Comparison of ENCODE assay signal across 38 cellular contexts in genomic region chr11:94398101-94398500, GRCh38. TPM values are rescaled to one million over a fixed set of nuclear protein-coding genes. Genes with fewer than 3 reads are reported as not detected.
"Had no signal": no experiment of that assay in that cellular context is flagged by ENCODE, and none has a peak within 500 bp of the region (broad histone marks: within the 10 kb centered on the region; RNA-seq: fewer than 3 reads in every experiment).

No MANE protein-coding gene starts in this region.

- H3K9me3 ChIP-seq: adrenal gland, body of pancreas, breast epithelium had no signal

- H3K4me3 ChIP-seq: adrenal gland, body of pancreas, breast epithelium had no signal

- H3K36me3 ChIP-seq: adrenal gland, brain microvascular endothelial cell, breast epithelium, WERI-Rb-1 had no signal

- ATAC-seq: activated CD4-positive, alpha-beta T cell treated with anti-CD3 and anti-CD28 coated beads for 36 hours; activated CD4-positive, CD25-positive, alpha-beta regulatory T cell treated with anti-CD3 and anti-CD28 coated beads, Interleukin-2, amount 50 U/mL, for 24 hours; activated CD8-positive, alpha-beta memory T cell treated with anti-CD3 and anti-CD28 coated beads, Interleukin-2, amount 10 ng/mL, durations not matched to agents 7 days and 5 days; activated CD8-positive, alpha-beta T cell treated with anti-CD3 and anti-CD28 coated beads, Interleukin-2, amount 10 ng/mL, durations not matched to agents 7 days and 5 days; activated naive CD4-positive, alpha-beta T cell treated with anti-CD3 and anti-CD28 coated beads, Interleukin-2, amount 50 U/mL, for 72 hours; body of pancreas; WTC11 had no signal

- H3K27ac ChIP-seq: adrenal gland, body of pancreas, brain microvascular endothelial cell, breast epithelium, WERI-Rb-1 had no signal

- H3K4me1 ChIP-seq: breast epithelium had no signal

- DNase-seq: activated CD4-positive, alpha-beta memory T cell treated with anti-CD3 and anti-CD28 coated beads, Interleukin-2, amount 10 ng/mL, durations not matched to agents 7 days and 5 days; activated CD4-positive, alpha-beta T cell treated with anti-CD3 and anti-CD28 coated beads for 1 hour; activated CD4-positive, alpha-beta T cell treated with anti-CD3 and anti-CD28 coated beads for 36 hours; activated CD4-positive, alpha-beta T cell treated with anti-CD3 and anti-CD28 coated beads for 48 hours; activated CD4-positive, alpha-beta T cell treated with anti-CD3 and anti-CD28 coated beads, Interleukin-2, amount 10 ng/mL, durations not matched to agents 7 days and 5 days; activated CD4-positive, alpha-beta T cell treated with anti-CD3 and anti-CD28 coated beads, Interleukin-2, amount 50 U/mL, for 48 hours; activated CD4-positive, CD25-positive, alpha-beta regulatory T cell; activated CD8-positive, alpha-beta memory T cell treated with anti-CD3 and anti-CD28 coated beads for 24 hours; activated CD8-positive, alpha-beta memory T cell treated with anti-CD3 and anti-CD28 coated beads, Interleukin-2, amount 10 ng/mL, durations not matched to agents 7 days and 5 days; activated CD8-positive, alpha-beta memory T cell treated with anti-CD3 and anti-CD28 coated beads, Interleukin-2, amount 50 U/mL, for 48 hours; activated CD8-positive, alpha-beta T cell treated with anti-CD3 and anti-CD28 coated beads, Interleukin-2, amount 10 ng/mL, durations not matched to agents 7 days and 5 days; activated effector memory CD4-positive, alpha-beta T cell treated with Interleukin-2 at 50 U/mL for 16 hours; activated gamma-delta T cell treated with Interleukin-2 at 50 U/mL for 16 hours; activated naive CD4-positive, alpha-beta T cell; activated naive CD4-positive, alpha-beta T cell treated with anti-CD3 and anti-CD28 coated beads for 36 hours; activated naive CD4-positive, alpha-beta T cell treated with anti-CD3 and anti-CD28 coated beads, Interleukin-2, amount 50 U/mL, for 16 hours; activated naive CD8-positive, alpha-beta T cell treated with anti-CD3 and anti-CD28 coated beads for 36 hours; activated T-cell treated with anti-CD3 and anti-CD28 coated beads, Interleukin-2, amount 50 U/mL, for 24 hours; activated T-cell treated with anti-CD3 and anti-CD28 coated beads, Interleukin-2, amount 50 U/mL, for 48 hours; adrenal gland; amniotic stem cell; aorta; body of pancreas; brain microvascular endothelial cell; central memory CD4-positive, alpha-beta T cell; cerebellar nuclear complex; T-helper 1 cell; T-helper 2 cell; T-helper 9 cell; WERI-Rb-1 had no signal

- FAIRE-seq: astrocyte, TTC549 had no signal

RNA-seq across cellular contexts. Expression of gene GPR83, which starts 3.1 kb away (rescaled TPM):
- total RNA-seq: activated CD8-positive, alpha-beta T cell treated with anti-CD3 and anti-CD28 coated beads, Interleukin-2, amount 10 ng/mL, durations not matched to agents 7 days and 5 days; activated naive CD4-positive, alpha-beta T cell treated with anti-CD3 and anti-CD28 coated beads for 36 hours; activated T-helper 2 cell treated with anti-CD3 and anti-CD28 coated beads, Interferon-gamma antibody, Interleukin-2, Interleukin-4, amounts not matched to agents 10 μg/mL and 5 μg/mL and 100 μg/mL, durations not matched to agents 14 hours and 24 hours and 36 hours; body of pancreas; cardiac septum had no signal
- polyA plus RNA-seq: aorta had no signal
